In genomic region chr5:147140558-147140957, GRCh38 we compare ENCODE assay signal across 1 cellular context.
A peak's percentile ranks its signal among the peaks of the same experiment; 100 is the strongest.
TF ChIP-seq lines count a peak whose summit lies in the region.

No MANE protein-coding gene starts in this region.

TF ChIP-seq in HepG2, 621 proteins besides CTCF, POLR2A, EP300 and RAD21 (continued from another document and continues in another):
- TF ChIP-seq ZNF44 (CRISPR knock-in tag; IDR thresholded peaks at IDR 0.05): no peak
- TF ChIP-seq TCF7 (IDR thresholded peaks at IDR 0.05; ENCODE audit: low read depth): 0 out of 2 replicates have a peak, but pooled peaks have one; percentile 28
- TF ChIP-seq MTF1 (CRISPR knock-in tag; IDR thresholded peaks at IDR 0.05): no peak
- TF ChIP-seq THAP7 (CRISPR knock-in tag; IDR thresholded peaks at IDR 0.05): no peak
- no peak for TF ChIP-seq E2F1 (CRISPR knock-in tag; IDR thresholded peaks at IDR 0.05)
- TF ChIP-seq BRCA1 (CRISPR knock-in tag; IDR thresholded peaks at IDR 0.05): no peak
- TF ChIP-seq HNF4G (IDR thresholded peaks at IDR 0.05; ENCODE audit: borderline replicate concordance, low read depth, low read length): peak; percentile 37; the same call in 1 of the 2 replicates
- TF ChIP-seq HNF4G (CRISPR knock-in tag; IDR thresholded peaks at IDR 0.05; ENCODE audit: borderline replicate concordance, low read depth): no peak
- TF ChIP-seq ZNF362 (CRISPR knock-in tag; IDR thresholded peaks at IDR 0.05; ENCODE audit: borderline replicate concordance): no peak
- TF ChIP-seq BATF2 (CRISPR knock-in tag; IDR thresholded peaks at IDR 0.05): no peak
- no peak for TF ChIP-seq THAP8 (CRISPR knock-in tag; IDR thresholded peaks at IDR 0.05; ENCODE audit: borderline replicate concordance)
- TF ChIP-seq ZNF800 (CRISPR knock-in tag; IDR thresholded peaks at IDR 0.05): no peak
- TF ChIP-seq SP2 (CRISPR knock-in tag; IDR thresholded peaks at IDR 0.05): no peak
- no peak for TF ChIP-seq ZC3H4 (CRISPR knock-in tag; IDR thresholded peaks at IDR 0.05; ENCODE audit: borderline replicate concordance)
- TF ChIP-seq ZNF513 (CRISPR knock-in tag; conservative IDR thresholded peaks at IDR 0.05): no peak
- no peak for TF ChIP-seq CBX2 (IDR thresholded peaks at IDR 0.05; ENCODE audit: low read depth, low read length)
- no peak for TF ChIP-seq CBX2 (CRISPR knock-in tag; IDR thresholded peaks at IDR 0.05; ENCODE audit: low read depth)
- TF ChIP-seq KMT2B (CRISPR knock-in tag; IDR thresholded peaks at IDR 0.05): no peak
- no peak for TF ChIP-seq CBFB (CRISPR knock-in tag; IDR thresholded peaks at IDR 0.05)
- 0 out of 2 replicates have a peak, but pooled peaks have one; percentile 15 for TF ChIP-seq ZMYM4 (CRISPR knock-in tag; IDR thresholded peaks at IDR 0.05)
- TF ChIP-seq ZNF543 (CRISPR knock-in tag; IDR thresholded peaks at IDR 0.05): no peak
- no peak for TF ChIP-seq THYN1 (CRISPR knock-in tag; IDR thresholded peaks at IDR 0.05; ENCODE audit: borderline replicate concordance, low read depth)
- TF ChIP-seq ZNF512 (CRISPR knock-in tag; IDR thresholded peaks at IDR 0.05): no peak
- no peak for TF ChIP-seq ZNF749 (CRISPR knock-in tag; IDR thresholded peaks at IDR 0.05; ENCODE audit: borderline replicate concordance)
- peak; percentile 50; the same call in 1 of the 2 replicates for TF ChIP-seq MIXL1 (CRISPR knock-in tag; IDR thresholded peaks at IDR 0.05)
- TF ChIP-seq GRHL1 (CRISPR knock-in tag; conservative IDR thresholded peaks at IDR 0.05): no peak
- no peak for TF ChIP-seq HHEX (CRISPR knock-in tag; IDR thresholded peaks at IDR 0.05)
- TF ChIP-seq ATF4 (CRISPR knock-in tag; IDR thresholded peaks at IDR 0.05): no peak
- TF ChIP-seq FOXA1 (IDR thresholded peaks at IDR 0.05): no peak
- peak; percentile 76 for TF ChIP-seq FOXA1 (CRISPR knock-in tag; IDR thresholded peaks at IDR 0.05)
- TF ChIP-seq ZNF12 (CRISPR knock-in tag; IDR thresholded peaks at IDR 0.05): no peak
- TF ChIP-seq ZNF563 (CRISPR knock-in tag; IDR thresholded peaks at IDR 0.05): no peak
- peak in 1 of 2 experiments; percentile 27; a peak in 1 of 4 replicates for TF ChIP-seq KLF16 (CRISPR knock-in tag; IDR thresholded peaks at IDR 0.05)
- TF ChIP-seq ZBTB2 (CRISPR knock-in tag; IDR thresholded peaks at IDR 0.05; ENCODE audit: low read depth): no peak
- no peak for TF ChIP-seq ARID2 (CRISPR knock-in tag; IDR thresholded peaks at IDR 0.05; ENCODE audit: borderline replicate concordance)
- TF ChIP-seq ZNF326 (CRISPR knock-in tag; IDR thresholded peaks at IDR 0.05; ENCODE audit: borderline replicate concordance): no peak
- no peak for TF ChIP-seq ZFP41 (CRISPR knock-in tag; IDR thresholded peaks at IDR 0.05; ENCODE audit: borderline replicate concordance)
- TF ChIP-seq FOXA3 (CRISPR knock-in tag; IDR thresholded peaks at IDR 0.05): peak; percentile 78
- TF ChIP-seq MLXIP (CRISPR knock-in tag; IDR thresholded peaks at IDR 0.05; ENCODE audit: borderline replicate concordance): no peak
- peak; percentile 20; the same call in 1 of the 2 replicates for TF ChIP-seq FOSL2 (CRISPR knock-in tag; IDR thresholded peaks at IDR 0.05)
- 0 out of 2 replicates have a peak, but pooled peaks have one; percentile 32 for TF ChIP-seq NR2C2 (CRISPR knock-in tag; IDR thresholded peaks at IDR 0.05; ENCODE audit: borderline replicate concordance)
- TF ChIP-seq ZFAT (CRISPR knock-in tag; conservative IDR thresholded peaks at IDR 0.05): no peak
- no peak for TF ChIP-seq HCFC1 (IDR thresholded peaks at IDR 0.05; ENCODE audit: low read depth, low read length)
- TF ChIP-seq SMC3 (IDR thresholded peaks at IDR 0.05; ENCODE audit: low read length): no peak
- no peak for TF ChIP-seq MEIS1 (CRISPR knock-in tag; IDR thresholded peaks at IDR 0.05; ENCODE audit: borderline replicate concordance)
- TF ChIP-seq ZNF446 (CRISPR knock-in tag; IDR thresholded peaks at IDR 0.05): no peak
- TF ChIP-seq ZNF549 (CRISPR knock-in tag; IDR thresholded peaks at IDR 0.05): no peak
- TF ChIP-seq SIN3A (IDR thresholded peaks at IDR 0.05; ENCODE audit: borderline replicate concordance, low read depth, low read length): no peak
